In genomic region chr19:47573076-47574026, GRCh38 we compare ENCODE assay signal across 9 cellular contexts. TPM values are rescaled to one million over a fixed set of nuclear protein-coding genes. Genes with fewer than 3 reads are reported as not detected.
A peak's percentile ranks its signal among the peaks of the same experiment; 100 is the strongest.
DNase-seq lines count a peak whose midpoint lies in the region; ATAC-seq and TF ChIP-seq lines count a peak whose summit lies in the region.
"Had no signal": no experiment of that assay in that cellular context is flagged by ENCODE, and none has a peak within 500 bp of the region (broad histone marks: within the 10 kb centered on the region; RNA-seq: fewer than 3 reads in every experiment).

ZNF541 (minus strand) TSS chr19:47573148; CDS start chr19:47555856, 17,292 bp downstream.

- intact Hi-C loops in Right ventricle myocardium inferior (cut with DNase I) (no loop called here), cardiac septum (cut with DNase I) (no loop called here), right lobe of liver (cut with DNase I) (no loop called here)

- H3K4me1 ChIP-seq in right lobe of liver (no peaks in the 10 kb centered on the region), foreskin keratinocyte (no peaks in the 10 kb centered on the region)

- H3K27ac ChIP-seq in right lobe of liver: no peak within 1 kb of the TSS
- H3K27ac ChIP-seq in foreskin keratinocyte: no peak within 1 kb of the TSS

- no peaks in the 10 kb centered on the region for H3K27me3 ChIP-seq in right lobe of liver
- peaks cover 11% of the 10 kb centered on the region for H3K27me3 ChIP-seq in foreskin keratinocyte

- no peak for TF ChIP-seq POLR2A in right lobe of liver (IDR thresholded peaks at IDR 0.05)

- 51% methylated on average over 14 of the region's 88 CpGs for WGBS in right lobe of liver (ENCODE audit: insufficient coverage, low coverage, low lambda C conversion rate, missing lambda C conversion rate)

- TF ChIP-seq CTCF in astrocyte of the cerebellum (IDR thresholded peaks at IDR 0.05; ENCODE audit: low read depth, low read length, missing control alignments) (no peak), right lobe of liver (IDR thresholded peaks at IDR 0.05) (no peak), foreskin keratinocyte (conservative IDR thresholded peaks at IDR 0.05) (no peak)

- peak; percentile 73 for ATAC-seq in Right ventricle myocardium inferior
- peak; percentile 71 to 90 (median 76) for ATAC-seq in right lobe of liver
- ATAC-seq in foreskin keratinocyte: no peak

- in situ Hi-C loops in astrocyte of the cerebellum (cut with HindIII; ENCODE audit: low sequenced_read_pairs): no loop called here

- peak; percentile 88 for DNase-seq in Right ventricle myocardium inferior (ENCODE audit: missing footprints)
- DNase-seq in cardiac septum (ENCODE audit: low spot score): no peak
- no peak for DNase-seq in astrocyte of the cerebellum (ENCODE audit: low read depth)
- DNase-seq in right lobe of liver: peak; percentile 58 to 75 (median 61)
- peak; percentile 76 for DNase-seq in stimulated activated CD8-positive, alpha-beta memory T cell treated with anti-CD3 and anti-CD28 coated beads, Interleukin-12 subunit alpha, Interleukin-12 subunit beta, amount 100 ng/mL, for 4 hours (ENCODE audit: low read depth)
- DNase-seq in NCI-H748 (lab: John Stamatoyannopoulos, UW; ENCODE audit: unreplicated experiment): no peak
- DNase-seq in foreskin keratinocyte: no peak
- DNase-seq in cortex of kidney (lab: John Stamatoyannopoulos, UW): no peak

- no peaks in the 10 kb centered on the region for H3K36me3 ChIP-seq in right lobe of liver

- H3K9me3 ChIP-seq in right lobe of liver: no peaks in the 10 kb centered on the region

- H3K4me3 ChIP-seq in astrocyte of the cerebellum (ENCODE audit: low read depth, low read length): peak within 1 kb of the TSS; percentile 30
- peak within 1 kb of the TSS; percentile 25 to 38 (median 29) for H3K4me3 ChIP-seq in right lobe of liver

RNA-seq across cellular contexts. Expression of gene ZNF541, which starts in this region (rescaled TPM):
- total RNA-seq in Right ventricle myocardium inferior: 1.2 TPM
- 1.2 TPM for total RNA-seq in cardiac septum
- under 1 TPM in 4 of 6 experiments, not detected in 2; 0.12 to 0.25 (median 0.17) TPM for total RNA-seq in right lobe of liver
- total RNA-seq in foreskin keratinocyte: not detected in 2 replicates
- not detected in 2 replicates for polyA plus RNA-seq in foreskin keratinocyte
- total RNA-seq: SK-MEL-5 had no signal

Comparison
In these comparisons a context has a peak if more than half of its experiments do, and no peak if none do; other contexts are left out.
1. DNase-seq: peak in Right ventricle myocardium inferior (single experiment) and stimulated activated CD8-positive, alpha-beta memory T cell treated with anti-CD3 and anti-CD28 coated beads, Interleukin-12 subunit alpha, Interleukin-12 subunit beta, amount 100 ng/mL, for 4 hours (single experiment); none in cardiac septum (single experiment), astrocyte of the cerebellum (single experiment), NCI-H748 (single experiment), foreskin keratinocyte (0 of 2) and cortex of kidney (single experiment).
2. Peak in DNase-seq, ATAC-seq and H3K4me3 ChIP-seq in right lobe of liver; RNA of the gene not detected or under 1 TPM.